25 cellular contexts compared by ENCODE assay signal in the genomic region with DNA sequence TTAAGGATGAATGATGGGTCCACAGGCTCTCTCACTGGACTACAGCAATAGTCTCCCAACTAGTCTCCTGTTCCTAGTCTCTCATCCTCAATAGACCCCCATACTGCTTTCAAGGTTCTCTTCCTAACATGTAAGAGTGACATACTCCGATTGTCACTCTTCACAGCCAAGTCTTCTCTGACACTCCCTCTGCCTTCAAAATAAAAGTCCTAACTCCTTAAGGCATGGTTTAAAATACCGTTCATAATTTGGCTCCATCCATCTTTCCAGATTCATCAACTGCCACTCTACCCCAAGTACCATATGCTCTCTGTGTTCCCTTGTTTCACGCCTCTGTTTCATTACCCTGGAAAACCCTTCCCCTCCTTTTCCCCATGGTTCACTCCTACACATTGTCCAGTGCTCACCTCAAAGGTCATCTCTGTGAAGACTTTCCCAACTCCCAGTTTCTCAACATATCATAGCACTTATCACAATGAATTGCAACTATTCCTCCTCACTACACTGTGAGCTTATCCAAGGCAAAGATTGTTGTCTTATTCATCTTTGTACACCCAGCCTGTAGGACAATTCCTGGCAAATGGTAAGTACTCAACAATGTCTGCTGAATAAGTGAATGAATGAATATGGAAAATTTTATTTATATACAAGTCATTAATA. TPM values are rescaled to one million over a fixed set of nuclear protein-coding genes. Genes with fewer than 3 reads are reported as not detected.
"Had no signal": no experiment of that assay in that cellular context is flagged by ENCODE, and none has a peak within 500 bp of the region (broad histone marks: within the 10 kb centered on the region; RNA-seq: fewer than 3 reads in every experiment).

No MANE protein-coding gene starts in this region.

- H3K4me3 ChIP-seq: breast epithelium, SJSA1 had no signal

- FAIRE-seq: RCC 7860 had no signal

- H3K9me3 ChIP-seq: breast epithelium, SJSA1 had no signal

- H3K36me3 ChIP-seq: breast epithelium had no signal

- ATAC-seq: activated CD8-positive, alpha-beta memory T cell treated with anti-CD3 and anti-CD28 coated beads, Interleukin-2, amount 10 ng/mL, durations not matched to agents 7 days and 5 days; activated naive CD4-positive, alpha-beta T cell treated with anti-CD3 and anti-CD28 coated beads, Interleukin-2, amount 50 U/mL, for 72 hours; activated naive CD8-positive, alpha-beta T cell treated with anti-CD3 and anti-CD28 coated beads, Interleukin-2, amount 50 U/mL, for 24 hours; WTC11 had no signal

- H3K36me3 Mint-ChIP-seq: activated CD8-positive, alpha-beta memory T cell treated with anti-CD3 and anti-CD28 coated beads, Interleukin-2, amount 10 ng/mL, durations not matched to agents 7 days and 5 days; activated naive CD4-positive, alpha-beta T cell treated with anti-CD3 and anti-CD28 coated beads, Interleukin-2, amount 50 U/mL, for 72 hours had no signal

- H3K4me3 Mint-ChIP-seq: activated CD8-positive, alpha-beta memory T cell treated with anti-CD3 and anti-CD28 coated beads, Interleukin-2, amount 10 ng/mL, durations not matched to agents 7 days and 5 days; activated naive CD8-positive, alpha-beta T cell treated with anti-CD3 and anti-CD28 coated beads, Interleukin-2, amount 50 U/mL, for 24 hours; activated T-cell treated with anti-CD3 and anti-CD28 coated beads, Interleukin-2, amount 50 U/mL, for 24 hours; activated T-helper 1 cell treated with anti-CD3 and anti-CD28 coated beads, Interleukin-12 subunit alpha, Interleukin-12 subunit beta, Interleukin-2, Interleukin-4 antibody, amounts not matched to agents 30 ng/mL and 10 ng/mL and 1 ng/mL, durations not matched to agents 14 hours and 24 hours and 36 hours; T-helper 1 cell treated with Interleukin-12 subunit alpha and Interleukin-12 subunit beta and Interleukin-4 antibody, amounts not matched to agents 30 μg/mL and 1 μg/mL, for 36 hours; WTC11 had no signal

- H3K27me3 Mint-ChIP-seq: activated naive CD8-positive, alpha-beta T cell treated with anti-CD3 and anti-CD28 coated beads, Interleukin-2, amount 50 U/mL, for 24 hours had no signal

- H3K27ac ChIP-seq: breast epithelium, SJSA1 had no signal

- H3K27ac Mint-ChIP-seq: activated CD8-positive, alpha-beta memory T cell treated with anti-CD3 and anti-CD28 coated beads, Interleukin-2, amount 10 ng/mL, durations not matched to agents 7 days and 5 days; activated naive CD4-positive, alpha-beta T cell treated with anti-CD3 and anti-CD28 coated beads, Interleukin-2, amount 50 U/mL, for 72 hours; activated T-cell treated with anti-CD3 and anti-CD28 coated beads, Interleukin-2, amount 50 U/mL, for 24 hours; activated T-helper 1 cell treated with anti-CD3 and anti-CD28 coated beads, Interleukin-12 subunit alpha, Interleukin-12 subunit beta, Interleukin-2, Interleukin-4 antibody, amounts not matched to agents 30 ng/mL and 10 ng/mL and 1 ng/mL, durations not matched to agents 14 hours and 24 hours and 36 hours; T-helper 1 cell treated with Interleukin-12 subunit alpha and Interleukin-12 subunit beta and Interleukin-4 antibody, amounts not matched to agents 30 μg/mL and 1 μg/mL, for 36 hours; WTC11 had no signal

- H3K9me3 Mint-ChIP-seq: activated naive CD4-positive, alpha-beta T cell treated with anti-CD3 and anti-CD28 coated beads, Interleukin-2, amount 50 U/mL, for 72 hours; activated naive CD8-positive, alpha-beta T cell treated with anti-CD3 and anti-CD28 coated beads, Interleukin-2, amount 50 U/mL, for 24 hours; activated T-cell treated with anti-CD3 and anti-CD28 coated beads, Interleukin-2, amount 50 U/mL, for 24 hours; activated T-helper 1 cell treated with anti-CD3 and anti-CD28 coated beads, Interleukin-12 subunit alpha, Interleukin-12 subunit beta, Interleukin-2, Interleukin-4 antibody, amounts not matched to agents 30 ng/mL and 10 ng/mL and 1 ng/mL, durations not matched to agents 14 hours and 24 hours and 36 hours; T-helper 1 cell treated with Interleukin-12 subunit alpha and Interleukin-12 subunit beta and Interleukin-4 antibody, amounts not matched to agents 30 μg/mL and 1 μg/mL, for 36 hours; WTC11 had no signal

- H3K27me3 ChIP-seq: breast epithelium, SJSA1 had no signal

- H3K4me1 Mint-ChIP-seq: activated CD8-positive, alpha-beta memory T cell treated with anti-CD3 and anti-CD28 coated beads, Interleukin-2, amount 10 ng/mL, durations not matched to agents 7 days and 5 days; WTC11 had no signal

- H3K4me1 ChIP-seq: breast epithelium had no signal

- DNase-seq: activated CD4-positive, alpha-beta T cell treated with anti-CD3 and anti-CD28 coated beads for 48 hours; activated CD4-positive, alpha-beta T cell treated with anti-CD3 and anti-CD28 coated beads, Interleukin-2, amount 50 U/mL, for 4 hours; activated CD4-positive, CD25-positive, alpha-beta regulatory T cell treated with anti-CD3 and anti-CD28 coated beads, Interleukin-2, amount 50 U/mL, for 72 hours; activated CD8-positive, alpha-beta memory T cell treated with anti-CD3 and anti-CD28 coated beads, Interleukin-2, amount 10 ng/mL, durations not matched to agents 7 days and 5 days; activated effector memory CD4-positive, alpha-beta T cell treated with Interleukin-2 at 50 U/mL for 16 hours; activated naive CD4-positive, alpha-beta T cell treated with Interleukin-2 at 50 U/mL for 16 hours; activated naive CD8-positive, alpha-beta T cell treated with anti-CD3 and anti-CD28 coated beads, Interleukin-2, amount 50 U/mL, for 24 hours; activated T-cell treated with anti-CD3 and anti-CD28 coated beads, Interleukin-2, amount 50 U/mL, for 24 hours; anterior cingulate cortex; caudate nucleus; MV-4-11; NCI-H1092 treated with DMSO at 0.1 percent for 48 hours; NCI-H1417 treated with DMSO at 0.1 percent for 48 hours; NCI-H1694; NCI-H2029 treated with DMSO at 0.1 percent for 48 hours; NCI-H446; NCI-H524; SHP77 had no signal

RNA-seq across cellular contexts. Expression of a gene that starts 26.0 kb away (rescaled TPM):
- total RNA-seq: activated CD8-positive, alpha-beta memory T cell treated with anti-CD3 and anti-CD28 coated beads, Interleukin-2, amount 10 ng/mL, durations not matched to agents 7 days and 5 days; activated T-helper 1 cell treated with anti-CD3 and anti-CD28 coated beads, Interleukin-12 subunit alpha, Interleukin-12 subunit beta, Interleukin-2, Interleukin-4 antibody, amounts not matched to agents 30 ng/mL and 10 ng/mL and 1 ng/mL, durations not matched to agents 14 hours and 24 hours and 36 hours had no signal
